ENCODE assay signal across 8 cellular contexts in the genomic region with DNA sequence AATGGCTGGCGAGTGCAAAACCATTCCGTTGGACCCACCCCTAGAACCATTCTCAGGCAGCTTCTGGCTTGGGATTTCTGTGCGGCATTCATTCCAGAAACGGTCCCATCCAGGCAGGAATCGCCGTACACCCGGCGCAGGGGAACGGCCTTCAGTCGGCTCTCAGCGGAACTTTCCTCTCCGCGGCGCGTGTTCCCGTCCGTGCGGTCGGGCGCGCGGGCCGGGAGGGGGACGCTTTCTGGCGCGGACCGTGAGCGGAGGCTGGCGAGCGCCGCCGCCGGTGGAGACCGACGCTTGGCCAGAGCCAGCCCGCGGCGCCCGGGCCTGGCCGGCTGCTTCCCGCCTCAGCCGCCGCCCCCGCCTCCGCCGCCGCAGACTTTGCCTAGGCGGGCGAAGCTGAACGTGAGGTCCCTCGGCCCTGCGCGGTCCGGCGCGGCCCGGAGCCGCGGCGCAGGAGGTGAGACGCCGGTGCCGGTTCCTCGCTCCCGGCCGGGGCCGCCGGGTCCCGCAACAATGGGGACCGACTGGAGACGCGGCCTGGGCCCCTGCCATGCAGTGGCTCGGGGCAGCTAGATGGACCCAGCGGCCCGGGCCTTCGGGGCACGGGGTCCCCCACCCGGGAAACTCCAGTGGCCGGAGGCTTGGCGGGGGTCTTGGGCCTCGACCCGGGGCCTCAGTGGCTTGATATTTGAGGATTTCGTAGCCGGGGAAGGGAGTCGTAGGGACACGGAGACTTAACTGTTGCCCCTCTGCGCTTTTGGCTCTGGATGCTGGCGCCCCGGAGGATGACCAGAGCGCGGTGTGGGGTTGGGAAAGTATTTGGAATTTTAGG. TPM values are rescaled to one million over a fixed set of nuclear protein-coding genes. Genes with fewer than 3 reads are reported as not detected.
DNase-seq lines count a peak whose midpoint lies in the region; ATAC-seq, FAIRE-seq and TF ChIP-seq lines count a peak whose summit lies in the region.

A gene with protein sequence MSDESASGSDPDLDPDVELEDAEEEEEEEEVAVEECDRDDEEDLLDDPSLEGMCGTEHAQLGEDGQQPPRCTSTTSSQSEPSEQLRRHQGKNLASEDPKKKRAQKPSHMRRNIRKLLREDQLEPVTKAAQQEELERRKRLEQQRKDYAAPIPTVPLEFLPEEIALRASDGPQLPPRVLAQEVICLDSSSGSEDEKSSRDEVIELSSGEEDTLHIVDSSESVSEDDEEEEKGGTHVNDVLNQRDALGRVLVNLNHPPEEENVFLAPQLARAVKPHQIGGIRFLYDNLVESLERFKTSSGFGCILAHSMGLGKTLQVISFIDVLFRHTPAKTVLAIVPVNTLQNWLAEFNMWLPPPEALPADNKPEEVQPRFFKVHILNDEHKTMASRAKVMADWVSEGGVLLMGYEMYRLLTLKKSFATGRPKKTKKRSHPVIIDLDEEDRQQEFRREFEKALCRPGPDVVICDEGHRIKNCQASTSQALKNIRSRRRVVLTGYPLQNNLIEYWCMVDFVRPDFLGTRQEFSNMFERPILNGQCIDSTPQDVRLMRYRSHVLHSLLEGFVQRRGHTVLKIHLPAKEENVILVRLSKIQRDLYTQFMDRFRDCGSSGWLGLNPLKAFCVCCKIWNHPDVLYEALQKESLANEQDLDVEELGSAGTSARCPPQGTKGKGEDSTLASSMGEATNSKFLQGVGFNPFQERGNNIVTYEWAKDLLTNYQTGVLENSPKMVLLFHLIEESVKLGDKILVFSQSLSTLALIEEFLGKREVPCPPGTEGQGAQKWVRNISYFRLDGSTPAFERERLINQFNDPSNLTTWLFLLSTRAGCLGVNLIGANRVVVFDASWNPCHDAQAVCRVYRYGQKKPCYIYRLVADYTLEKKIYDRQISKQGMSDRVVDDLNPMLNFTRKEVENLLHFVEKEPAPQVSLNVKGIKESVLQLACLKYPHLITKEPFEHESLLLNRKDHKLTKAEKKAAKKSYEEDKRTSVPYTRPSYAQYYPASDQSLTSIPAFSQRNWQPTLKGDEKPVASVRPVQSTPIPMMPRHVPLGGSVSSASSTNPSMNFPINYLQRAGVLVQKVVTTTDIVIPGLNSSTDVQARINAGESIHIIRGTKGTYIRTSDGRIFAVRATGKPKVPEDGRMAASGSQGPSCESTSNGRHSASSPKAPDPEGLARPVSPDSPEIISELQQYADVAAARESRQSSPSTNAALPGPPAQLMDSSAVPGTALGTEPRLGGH (N-terminal part only) (plus strand): TSS at position 261 of the 832 bp plus-strand sequence. CDS start 51,702 bp downstream, outside the sequence.

- peaks cover 47% of the 10 kb centered on the region for H3K79me2 ChIP-seq in endothelial cell of umbilical vein (ENCODE audit: control insufficient read depth, insufficient read depth, low read length)

- no peaks in the 10 kb centered on the region for H3K27me3 ChIP-seq in CD4-positive, alpha-beta memory T cell (ENCODE audit: insufficient read depth, low read length)
- H3K27me3 ChIP-seq in NT2/D1 (ENCODE audit: insufficient read depth, insufficient read length) (no peaks in the 10 kb centered on the region), endothelial cell of umbilical vein (ENCODE audit: control insufficient read depth in 2 of 2, insufficient read depth in 2 of 2, low read length in 2 of 2) (no peaks in the 10 kb centered on the region)

- peak within 1 kb of the TSS; percentile 67 for H3K27ac ChIP-seq in CD4-positive, alpha-beta memory T cell (ENCODE audit: low read depth, low read length)
- H3K27ac ChIP-seq in endothelial cell of umbilical vein (ENCODE audit: insufficient read depth, low read depth, low read length), result peak within 1 kb of the TSS; percentile 54

- DNase-seq in CD4-positive, alpha-beta memory T cell, result peak; percentile 62 to 74 (median 66)
- DNase-seq in NT2/D1 (ENCODE audit: low read depth, low spot score), result peak; percentile 76
- peak; percentile 93 for DNase-seq in activated CD8-positive, alpha-beta memory T cell treated with anti-CD3 and anti-CD28 coated beads, Interleukin-2, amount 50 U/mL, for 48 hours
- DNase-seq in endothelial cell of umbilical vein (ENCODE audit: low read depth, low spot score), result peak; percentile 86
- DNase-seq in middle frontal gyrus (ENCODE audit: extremely low spot score, low spot score), result peak; percentile 69
- DNase-seq in stimulated activated CD8-positive, alpha-beta memory T cell treated with anti-CD3 and anti-CD28 coated beads, Interleukin-2, amount 100 ng/mL, for 1 hour (ENCODE audit: low read depth in 2 of 2), result peak; percentile 61 to 67

- H3K4me1 ChIP-seq in CD4-positive, alpha-beta memory T cell (ENCODE audit: insufficient read depth, low read length), result peaks cover 27% of the 10 kb centered on the region
- H3K4me1 ChIP-seq in NT2/D1 (ENCODE audit: insufficient read depth, insufficient read length), result no peaks in the 10 kb centered on the region
- H3K4me1 ChIP-seq in endothelial cell of umbilical vein (ENCODE audit: control insufficient read depth, extremely low read depth, insufficient read depth, low read length), result peaks cover 15% of the 10 kb centered on the region

- H3K9me1 ChIP-seq in endothelial cell of umbilical vein (replicated peaks; ENCODE audit: control insufficient read depth, extremely low read depth, insufficient read depth, low read length), result no peaks in the 10 kb centered on the region

- H3K9ac ChIP-seq in NT2/D1 (ENCODE audit: insufficient read length, low read depth) (peak within 1 kb of the TSS; percentile 94), endothelial cell of umbilical vein (replicated peaks; ENCODE audit: extremely low read depth, insufficient read depth, low read length) (peak within 1 kb of the TSS; percentile 90)

- peak; percentile 89 for ATAC-seq in GM19324 (IDR thresholded peaks at IDR 0.05; ENCODE audit: low FRiP score, unreplicated experiment)
- ATAC-seq in HG03521 (IDR thresholded peaks at IDR 0.05; ENCODE audit: unreplicated experiment), result peak; percentile 91

- peaks cover 2% of the 10 kb centered on the region for H4K20me1 ChIP-seq in endothelial cell of umbilical vein (replicated peaks; ENCODE audit: control insufficient read depth, extremely low read depth, insufficient read depth, low read length)

- peak; percentile 75 for TF ChIP-seq POLR2A in endothelial cell of umbilical vein (IDR thresholded peaks at IDR 0.05; ENCODE audit: low read depth, low read length)

- H3K4me1 Mint-ChIP-seq in CD4-positive, alpha-beta memory T cell, result peaks cover 26 to 42% (median 33%) of the 10 kb centered on the region in 4 donors

- dilution Hi-C loops in endothelial cell of umbilical vein (cut with MboI; ENCODE audit: extremely low pct_ligation_motif_present, low sequenced_read_pairs), result no loop called here

- no peaks in the 10 kb centered on the region for H3K36me3 ChIP-seq in CD4-positive, alpha-beta memory T cell (ENCODE audit: insufficient read depth, low read length)
- peaks cover 25% of the 10 kb centered on the region for H3K36me3 ChIP-seq in NT2/D1 (ENCODE audit: insufficient read depth, insufficient read length, low read length)
- H3K36me3 ChIP-seq in endothelial cell of umbilical vein (ENCODE audit: control insufficient read depth in 2 of 2, extremely low read depth in 1 of 2, insufficient read depth in 2 of 2, low read length in 2 of 2), result no peaks in the 10 kb centered on the region

- intact Hi-C loops in CD4-positive, alpha-beta memory T cell (cut with micrococcal nuclease), result loop anchor here (1.0 kb wide), 1 partner anchor 38 kb away; a partner anchor contains a TSS
- intact Hi-C loops in endothelial cell of umbilical vein (cut with micrococcal nuclease), result loop anchor here (2.0 kb wide), 1 partner anchor 36 kb away; no protein-coding TSS in a partner anchor

- peak within 1 kb of the TSS; percentile 95 for H3K4me2 ChIP-seq in endothelial cell of umbilical vein (ENCODE audit: insufficient read depth, low read length)

- no peaks in the 10 kb centered on the region for H3K9me3 Mint-ChIP-seq in CD4-positive, alpha-beta memory T cell

- FAIRE-seq in endothelial cell of umbilical vein (lab: Jason Lieb, UNC), result peak; percentile 79

- peak within 1 kb of the TSS; percentile 91 to 97 (median 95) for H3K27ac Mint-ChIP-seq in CD4-positive, alpha-beta memory T cell

- peak in 1 of 2 donors; percentile 21 for TF ChIP-seq CTCF in endothelial cell of umbilical vein (IDR thresholded peaks at IDR 0.05; ENCODE audit: extremely low read depth in 1 of 2, insufficient read depth in 1 of 2, low read depth in 1 of 2, low read length in 2 of 2)

- CTCF ChIA-PET in CD4-positive, alpha-beta memory T cell (lab: Charles Lee; ENCODE audit: partially characterized antibody), result interaction anchor here (0.9 to 3.9 kb wide), 5 partner anchors 9 to 145 kb away, joined by 3 to 35 read pairs (median 18); a partner anchor contains a TSS
- CTCF ChIA-PET in endothelial cell of umbilical vein (lab: Charles Lee), result interaction anchor here (0.6 to 3.5 kb wide), 14 partner anchors 12 to 927 kb away, joined by 3 to 18 read pairs (median 4); a partner anchor contains a TSS

- H3K9me3 ChIP-seq in CD4-positive, alpha-beta memory T cell (ENCODE audit: control insufficient read depth in 1 of 2, low read length in 2 of 2), result no peaks in the 10 kb centered on the region
- H3K9me3 ChIP-seq in NT2/D1 (ENCODE audit: insufficient read depth, low read length), result no peaks in the 10 kb centered on the region
- no peaks in the 10 kb centered on the region for H3K9me3 ChIP-seq in endothelial cell of umbilical vein (replicated peaks; ENCODE audit: control insufficient read depth, insufficient read depth, low read length)

- no TSS peak for BruUV-seq in endothelial cell of umbilical vein (replicated peaks; lab: Mats Ljungman, UMichigan)

- H3K27me3 Mint-ChIP-seq in CD4-positive, alpha-beta memory T cell, result no peaks in the 10 kb centered on the region

- peak within 1 kb of the TSS; percentile 85 to 98 (median 94) for H3K4me3 Mint-ChIP-seq in CD4-positive, alpha-beta memory T cell

- POLR2A ChIA-PET in CD4-positive, alpha-beta memory T cell (lab: Charles Lee; ENCODE audit: partially characterized antibody), result interaction anchor here (0.6 to 3.7 kb wide), 11 partner anchors 10 to 153 kb away, joined by 3 to 41 read pairs (median 3); a partner anchor contains a TSS
- POLR2A ChIA-PET in endothelial cell of umbilical vein (lab: Charles Lee), result interaction anchor here (0.7 kb wide), 1 partner anchor 39 kb away, joined by 3 read pairs; no protein-coding TSS in a partner anchor

- peaks cover 0 to 27% of the 10 kb centered on the region in 2 donors for H3K36me3 Mint-ChIP-seq in CD4-positive, alpha-beta memory T cell

- H3K4me3 ChIP-seq in CD4-positive, alpha-beta memory T cell (ENCODE audit: low read length in 2 of 2), result peak within 1 kb of the TSS; percentile 76 to 80
- H3K4me3 ChIP-seq in NT2/D1 (ENCODE audit: insufficient read length, low read depth) (peak within 1 kb of the TSS; percentile 87), endothelial cell of umbilical vein (replicated peaks in 1 of 3; ENCODE audit: insufficient read depth in 1 of 3, low read depth in 1 of 3, low read length in 3 of 3) (peak within 1 kb of the TSS; percentile 81 to 91 (median 83))

- peak within 1 kb of the TSS; percentile 98 for H2AFZ ChIP-seq in endothelial cell of umbilical vein (ENCODE audit: low read depth, low read length)

RNA-seq across cellular contexts. Expression of the gene that starts here (rescaled TPM):
- 10 to 100 TPM; 39.8 to 40.1 TPM for total RNA-seq in CD4-positive, alpha-beta memory T cell
- polyA plus RNA-seq in CD4-positive, alpha-beta memory T cell, result 10 to 100 TPM in 1 of 2 donors, 1 to 10 TPM in 1; 9.5 to 18.5 TPM
- 31.1 and 32.5 TPM in 2 replicates for total RNA-seq in endothelial cell of umbilical vein
- 7.0 and 7.6 TPM in 2 replicates for polyA plus RNA-seq in endothelial cell of umbilical vein
- 6.6 and 6.8 TPM in 2 replicates for polyA plus RNA-seq in endothelial cell of umbilical vein (2011; cell fraction: cytosol; rRNA removed)
- polyA plus RNA-seq in endothelial cell of umbilical vein (2011; cell fraction: nucleus; rRNA removed), result 30.3 and 32.4 TPM in 2 replicates
- 7.5 and 9.4 TPM in 2 replicates for polyA plus RNA-seq in endothelial cell of umbilical vein (2012)
- polyA minus RNA-seq in endothelial cell of umbilical vein, result 45.4 and 47.1 TPM in 2 replicates
- polyA minus RNA-seq in endothelial cell of umbilical vein (2011; cell fraction: cytosol; rRNA and poly(A)+ RNA removed), result 21.0 TPM
- polyA minus RNA-seq in endothelial cell of umbilical vein (2011; cell fraction: nucleus; rRNA and poly(A)+ RNA removed), result 40.0 and 52.4 TPM in 2 replicates

Comparison
In these comparisons a context has a peak if more than half of its experiments do, and no peak if none do; other contexts are left out.
1. Peak in every context shown above with its lines: DNase-seq, ATAC-seq, H3K4me3 ChIP-seq and H3K27ac ChIP-seq.